ENCODE assay signal across 20 cellular contexts in the genomic region with DNA sequence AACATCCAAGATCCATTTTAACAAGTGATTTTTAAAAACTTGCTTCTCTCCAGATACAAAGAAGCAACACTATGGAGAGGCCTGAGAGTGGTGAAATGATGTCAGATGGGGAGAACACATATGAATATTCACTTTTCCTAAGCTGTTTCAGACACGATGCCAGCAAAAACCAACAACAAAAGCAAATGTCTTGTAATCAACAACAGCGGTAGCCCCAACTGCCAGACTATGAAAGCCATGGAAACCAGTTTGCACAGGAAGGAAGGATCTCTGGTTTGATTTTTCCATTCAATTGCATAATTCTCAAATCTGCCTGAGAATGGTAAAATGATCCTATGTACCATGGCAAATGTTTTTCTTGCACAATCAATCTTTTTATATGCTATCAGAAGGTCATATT.
A peak's percentile ranks its signal among the peaks of the same experiment; 100 is the strongest.
DNase-seq lines count a peak whose midpoint lies in the region; ATAC-seq and TF ChIP-seq lines count a peak whose summit lies in the region.
"Had no signal": no experiment of that assay in that cellular context is flagged by ENCODE, and none has a peak within 500 bp of the region (broad histone marks: within the 10 kb centered on the region; RNA-seq: fewer than 3 reads in every experiment).

No MANE protein-coding gene starts in this region.

- H3K27ac ChIP-seq in breast epithelium (no peak overlapping the region), RWPE2 (ENCODE audit: poor library complexity, severe bottlenecking) (no peak overlapping the region)
- H3K27ac ChIP-seq: tibial artery had no signal

- H3K4me1 Mint-ChIP-seq in MCF 10A (ENCODE audit: insufficient read depth, unreplicated experiment) = peaks cover 21% of the 10 kb centered on the region
- H3K4me1 Mint-ChIP-seq: activated CD4-positive, alpha-beta T cell treated with anti-CD3 and anti-CD28 coated beads for 36 hours; natural killer cell had no signal

- no peaks in the 10 kb centered on the region for H3K27me3 ChIP-seq in breast epithelium
- H3K27me3 ChIP-seq in RWPE2 (ENCODE audit: insufficient read depth, poor library complexity, severe bottlenecking) = no peaks in the 10 kb centered on the region
- H3K27me3 ChIP-seq: spleen had no signal

- no peak overlapping the region for H3K27ac Mint-ChIP-seq in MCF 10A (ENCODE audit: low read depth, unreplicated experiment)
- H3K27ac Mint-ChIP-seq: activated CD4-positive, alpha-beta T cell treated with anti-CD3 and anti-CD28 coated beads for 36 hours; activated CD8-positive, alpha-beta T cell treated with anti-CD3 and anti-CD28 coated beads, Interleukin-2, amount 10 ng/mL, durations not matched to agents 7 days and 5 days; natural killer cell; T-helper 17 cell had no signal

- no peaks in the 10 kb centered on the region for H3K36me3 Mint-ChIP-seq in MCF 10A (ENCODE audit: insufficient read depth, unreplicated experiment)
- H3K36me3 Mint-ChIP-seq: natural killer cell had no signal

- no TSS peak for BruUV-seq in MCF 10A (replicated peaks; lab: Mats Ljungman, UMichigan)

- DNase-seq in MCF 10A (ENCODE audit: unreplicated experiment) = peak; percentile 53
- DNase-seq in breast epithelium (ENCODE audit: low spot score in 2 of 2) = no peak
- DNase-seq in RWPE2 (ENCODE audit: low spot score) = no peak
- DNase-seq in fibroblast of gingiva (ENCODE audit: low read depth) = peak; percentile 46
- no peak for DNase-seq in AG20443 (ENCODE audit: low spot score)
- DNase-seq in HT-29 (ENCODE audit: low spot score) = no peak
- DNase-seq in globus pallidus (ENCODE audit: low spot score) = no peak
- no peak for DNase-seq in activated naive CD4-positive, alpha-beta T cell (lab: John Stamatoyannopoulos, UW)
- DNase-seq: activated CD4-positive, alpha-beta T cell treated with anti-CD3 and anti-CD28 coated beads for 36 hours; activated CD8-positive, alpha-beta T cell treated with anti-CD3 and anti-CD28 coated beads, Interleukin-2, amount 10 ng/mL, durations not matched to agents 7 days and 5 days; activated effector memory CD4-positive, alpha-beta T cell treated with anti-CD3 and anti-CD28 coated beads, Interleukin-2, amount 50 U/mL, for 16 hours; activated T-cell treated with anti-CD3 and anti-CD28 coated beads for 4 hours; glutamatergic neuron; GOT3; natural killer cell; spleen; T-helper 17 cell; tibial artery had no signal

- ATAC-seq in RWPE2 (ENCODE audit: low read depth) = peak; percentile 17; the same call in 1 of the 3 replicates
- ATAC-seq: activated CD4-positive, alpha-beta T cell treated with anti-CD3 and anti-CD28 coated beads for 36 hours; activated CD8-positive, alpha-beta T cell treated with anti-CD3 and anti-CD28 coated beads, Interleukin-2, amount 10 ng/mL, durations not matched to agents 7 days and 5 days; left ventricle myocardium superior; natural killer cell; SK-N-SH treated with all-trans-retinoic acid at 6 μM for 48 hours; T-helper 17 cell had no signal

- POLR2A ChIA-PET in MCF 10A (lab: Yijun Ruan, JAX) = no interaction called here

- no peak overlapping the region for H3K4me3 ChIP-seq in breast epithelium
- H3K4me3 ChIP-seq in RWPE2 (ENCODE audit: severe bottlenecking) = no peak overlapping the region
- H3K4me3 ChIP-seq: spleen, tibial artery had no signal

- TF ChIP-seq CTCF in MCF 10A (IDR thresholded peaks at IDR 0.05; ENCODE audit: unreplicated experiment) = no peak
- no peak for TF ChIP-seq CTCF in breast epithelium (IDR thresholded peaks at IDR 0.05)
- TF ChIP-seq CTCF in RWPE2 (IDR thresholded peaks at IDR 0.05; ENCODE audit: poor library complexity, severe bottlenecking) = no peak

- H3K36me3 ChIP-seq in breast epithelium (no peaks in the 10 kb centered on the region), RWPE2 (ENCODE audit: low read depth) (no peaks in the 10 kb centered on the region)
- H3K36me3 ChIP-seq: spleen, tibial artery had no signal

- no peaks in the 10 kb centered on the region for H3K9me3 ChIP-seq in breast epithelium
- no peaks in the 10 kb centered on the region for H3K9me3 ChIP-seq in RWPE2 (ENCODE audit: severe bottlenecking)
- H3K9me3 ChIP-seq: spleen, tibial artery had no signal

- H3K4me3 Mint-ChIP-seq in MCF 10A (ENCODE audit: unreplicated experiment) = no peak overlapping the region
- H3K4me3 Mint-ChIP-seq: activated CD4-positive, alpha-beta T cell treated with anti-CD3 and anti-CD28 coated beads for 36 hours; activated CD8-positive, alpha-beta T cell treated with anti-CD3 and anti-CD28 coated beads, Interleukin-2, amount 10 ng/mL, durations not matched to agents 7 days and 5 days; natural killer cell; T-helper 17 cell had no signal

- H3K4me1 ChIP-seq in breast epithelium (no peaks in the 10 kb centered on the region), RWPE2 (ENCODE audit: insufficient read depth, poor library complexity, severe bottlenecking) (peaks cover 10% of the 10 kb centered on the region)
- H3K4me1 ChIP-seq: tibial artery had no signal

- intact Hi-C loops in MCF 10A (cut with micrococcal nuclease) = no loop called here
- intact Hi-C loops in breast epithelium (cut with DNase I; ENCODE audit: low total_unique reads) = loop anchor here (10.0 kb wide), 1 partner anchor 1471 kb away; no protein-coding TSS in a partner anchor

- no peaks in the 10 kb centered on the region for H3K9me3 Mint-ChIP-seq in MCF 10A (ENCODE audit: unreplicated experiment)
- H3K9me3 Mint-ChIP-seq: natural killer cell had no signal

- no peak for TF ChIP-seq POLR2A in breast epithelium (IDR thresholded peaks at IDR 0.05)

- H3K27me3 Mint-ChIP-seq in MCF 10A (ENCODE audit: insufficient read depth, unreplicated experiment) = no peaks in the 10 kb centered on the region

- CTCF ChIA-PET in MCF 10A (lab: Yijun Ruan, JAX) = no interaction called here

Comparison
In these comparisons a context has a peak if more than half of its experiments do, and no peak if none do; other contexts are left out.
1. DNase-seq: peak in MCF 10A (single experiment) and fibroblast of gingiva (single experiment); none in breast epithelium (0 of 2), RWPE2 (single experiment), AG20443 (single experiment), HT-29 (single experiment), globus pallidus (single experiment) and activated naive CD4-positive, alpha-beta T cell (0 of 4).